ENCODE assay signal across 9 cellular contexts in genomic region chr9:129143461-129143927, GRCh38. TPM values are rescaled to one million over a fixed set of nuclear protein-coding genes. Genes with fewer than 3 reads are reported as not detected.
A peak's percentile ranks its signal among the peaks of the same experiment; 100 is the strongest.
DNase-seq lines count a peak whose midpoint lies in the region; ATAC-seq and TF ChIP-seq lines count a peak whose summit lies in the region.
"Had no signal": no experiment of that assay in that cellular context is flagged by ENCODE, and none has a peak within 500 bp of the region (broad histone marks: within the 10 kb centered on the region; RNA-seq: fewer than 3 reads in every experiment).

No MANE protein-coding gene starts in this region.

- H3K27ac ChIP-seq in lung (ENCODE audit: low read depth in 1 of 2, low read length in 1 of 2) (peak overlapping the region; percentile 91 to 95), upper lobe of left lung (peak overlapping the region; percentile 96 to 99 (median 98))

- peaks cover 23% of the 10 kb centered on the region for H3K36me3 Mint-ChIP-seq in T-helper 2 cell treated with Interferon-gamma antibody and Interleukin-4, amounts not matched to agents 5 μg/mL and 100 μg/mL, for 36 hours (ENCODE audit: low read depth)

- no peak for TF ChIP-seq CTCF in lung (IDR thresholded peaks at IDR 0.05; ENCODE audit: control extremely low read depth, extremely low read depth)
- no peak for TF ChIP-seq CTCF in upper lobe of left lung (IDR thresholded peaks at IDR 0.05)

- no peaks in the 10 kb centered on the region for H3K9me3 Mint-ChIP-seq in T-helper 2 cell treated with Interferon-gamma antibody and Interleukin-4, amounts not matched to agents 5 μg/mL and 100 μg/mL, for 36 hours

- H3K27me3 Mint-ChIP-seq in T-helper 2 cell treated with Interferon-gamma antibody and Interleukin-4, amounts not matched to agents 5 μg/mL and 100 μg/mL, for 36 hours (ENCODE audit: low read depth) = no peaks in the 10 kb centered on the region

- H3K27ac Mint-ChIP-seq in T-helper 2 cell treated with Interferon-gamma antibody and Interleukin-4, amounts not matched to agents 5 μg/mL and 100 μg/mL, for 36 hours = peak overlapping the region; percentile 76

- peak; percentile 5 for ATAC-seq in lung (ENCODE audit: insufficient read depth, low FRiP score)
- peak in 1 of 2 donors; percentile 32 for ATAC-seq in upper lobe of left lung (ENCODE audit: low FRiP score in 2 of 2)
- no peak for ATAC-seq in activated CD4-positive, CD25-positive, alpha-beta regulatory T cell treated with anti-CD3 and anti-CD28 coated beads, Interleukin-2, amount 50 U/mL, for 24 hours

- peaks cover 40% of the 10 kb centered on the region for H3K4me1 Mint-ChIP-seq in T-helper 2 cell treated with Interferon-gamma antibody and Interleukin-4, amounts not matched to agents 5 μg/mL and 100 μg/mL, for 36 hours (ENCODE audit: low read depth)

- H3K9me3 ChIP-seq in lung (ENCODE audit: control insufficient read depth in 2 of 2, insufficient read depth in 1 of 2, low read length in 1 of 2) (no peaks in the 10 kb centered on the region), upper lobe of left lung (no peaks in the 10 kb centered on the region)
- H3K9me3 ChIP-seq: BE2C had no signal

- H3K4me3 Mint-ChIP-seq in T-helper 2 cell treated with Interferon-gamma antibody and Interleukin-4, amounts not matched to agents 5 μg/mL and 100 μg/mL, for 36 hours = no peak overlapping the region

- peaks cover 0 to 23% of the 10 kb centered on the region in 2 donors for H3K36me3 ChIP-seq in lung (ENCODE audit: control insufficient read depth in 2 of 2, insufficient read depth in 2 of 2, low read length in 2 of 2)
- peaks cover 0 to 20% (median 12%) of the 10 kb centered on the region in 4 donors for H3K36me3 ChIP-seq in upper lobe of left lung

- H3K4me3 ChIP-seq in lung = no peak overlapping the region
- H3K4me3 ChIP-seq in upper lobe of left lung = peak overlapping the region in 1 of 4 donors; percentile 16

- peak in 1 of 4 donors; percentile 1 for TF ChIP-seq EP300 in upper lobe of left lung (IDR thresholded peaks at IDR 0.05)

- no peak for DNase-seq in T-helper 2 cell treated with Interferon-gamma antibody and Interleukin-4, amounts not matched to agents 5 μg/mL and 100 μg/mL, for 36 hours (ENCODE audit: low spot score)
- DNase-seq in T-helper 2 cell = no peak
- peak; percentile 77 to 97 for DNase-seq in dermis microvascular lymphatic vessel endothelial cell (ENCODE audit: low read depth in 2 of 2)
- peak; percentile 57 for DNase-seq in lung (ENCODE audit: low spot score)
- peak; percentile 59 to 84 for DNase-seq in upper lobe of left lung
- DNase-seq in NCI-H2196 (lab: John Stamatoyannopoulos, UW; ENCODE audit: unreplicated experiment) = no peak
- DNase-seq in HPDE6-E6E7 (ENCODE audit: extremely low spot score) = no peak

- H3K27me3 ChIP-seq in lung (ENCODE audit: control insufficient read depth, insufficient read depth) = no peaks in the 10 kb centered on the region
- H3K27me3 ChIP-seq in upper lobe of left lung = no peaks in the 10 kb centered on the region
- H3K27me3 ChIP-seq: BE2C had no signal

- peaks cover 16 to 40% of the 10 kb centered on the region in 2 donors for H3K4me1 ChIP-seq in lung (ENCODE audit: control insufficient read depth in 2 of 2, insufficient read depth in 2 of 2, low read length in 2 of 2)
- peaks cover 77 to 95% (median 83%) of the 10 kb centered on the region in 4 donors for H3K4me1 ChIP-seq in upper lobe of left lung

- WGBS in lung, 2 donors = 40 to 57% methylated on average over 11 of the region's 11 CpGs
- whole genome bisulfite sequencing in upper lobe of left lung, 2 donors = 13 to 52% methylated on average over 4 to 11 of the region's 11 CpGs

- no peak for TF ChIP-seq POLR2A in upper lobe of left lung (IDR thresholded peaks at IDR 0.05)

RNA-seq across cellular contexts. Expression of gene PTPA, which starts 32.3 kb away (rescaled TPM):
- total RNA-seq in dermis microvascular lymphatic vessel endothelial cell (98.8 and 114 TPM in 2 replicates), lung (100 to 1,000 TPM in 1 of 2 donors, 10 to 100 TPM in 1; 62.5 to 145 TPM), upper lobe of left lung (100 to 1,000 TPM in 2 of 6 donors, 10 to 100 TPM in 4; 48.2 to 130 (median 67.2) TPM)
- polyA plus RNA-seq in lung = 100 to 1,000 TPM; 103 to 130 TPM

RNA-seq across cellular contexts. Expression of gene CRAT, which starts 32.9 kb away (rescaled TPM):
- total RNA-seq in dermis microvascular lymphatic vessel endothelial cell = 24.8 and 37.3 TPM in 2 replicates
- 10 to 100 TPM; 14.5 to 26.0 TPM for total RNA-seq in lung
- polyA plus RNA-seq in lung = 10 to 100 TPM; 10.4 to 18.6 TPM
- total RNA-seq in upper lobe of left lung = 10 to 100 TPM; 18.5 to 34.3 (median 26.0) TPM

RNA-seq across cellular contexts. Expression of gene IER5L, which starts 34.6 kb away (rescaled TPM):
- 11.2 and 22.8 TPM in 2 replicates for total RNA-seq in dermis microvascular lymphatic vessel endothelial cell
- 10 to 100 TPM; 23.5 to 24.7 TPM for total RNA-seq in lung
- polyA plus RNA-seq in lung = 10 to 100 TPM; 12.6 to 31.5 TPM
- 10 to 100 TPM in 3 of 6 donors, 1 to 10 TPM in 3; 3.7 to 17.0 (median 10.3) TPM for total RNA-seq in upper lobe of left lung

Comparison
In these comparisons a context has a peak if more than half of its experiments do, and no peak if none do; other contexts are left out.
1. DNase-seq: peak in dermis microvascular lymphatic vessel endothelial cell (2 of 2), lung (single experiment) and upper lobe of left lung (2 of 2); none in T-helper 2 cell treated with Interferon-gamma antibody and Interleukin-4, amounts not matched to agents 5 μg/mL and 100 μg/mL, for 36 hours (single experiment), T-helper 2 cell (0 of 5), NCI-H2196 (single experiment) and HPDE6-E6E7 (single experiment).